Comparison of ENCODE assay signal across 27 cellular contexts in the genomic region with DNA sequence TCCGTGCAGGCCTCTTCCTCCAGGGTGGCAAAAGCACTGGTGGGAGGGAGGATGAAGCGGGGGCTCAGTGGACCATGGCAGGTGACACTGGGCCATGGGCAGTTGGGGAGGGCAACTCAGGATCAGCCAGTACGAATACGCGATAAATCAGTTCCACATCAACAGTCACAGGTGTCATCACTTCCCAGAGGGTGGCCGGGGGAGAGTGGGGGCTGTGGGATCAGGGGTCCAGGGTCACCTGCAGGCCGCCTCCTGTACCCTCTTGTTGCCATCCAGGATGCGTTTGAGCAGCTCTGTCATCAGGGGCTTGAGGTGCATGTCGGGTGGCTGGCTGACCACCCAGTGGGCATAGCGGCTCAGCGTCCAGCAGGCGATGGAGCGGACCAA. TPM values are rescaled to one million over a fixed set of nuclear protein-coding genes. Genes with fewer than 3 reads are reported as not detected.
DNase-seq lines count a peak whose midpoint lies in the region; ATAC-seq, FAIRE-seq and TF ChIP-seq lines count a peak whose summit lies in the region.
"Had no signal": no experiment of that assay in that cellular context is flagged by ENCODE, and none has a peak within 500 bp of the region (broad histone marks: within the 10 kb centered on the region; RNA-seq: fewer than 3 reads in every experiment).

No MANE protein-coding gene starts in this region.

- H3K4ac ChIP-seq in IMR-90 (ENCODE audit: low read depth, low read length) (no peak overlapping the region), mesenchymal stem cell (ENCODE audit: low read depth in 1 of 2, low read length in 2 of 2) (no peak overlapping the region)

- H3K9me3 ChIP-seq in IMR-90 (ENCODE audit: control insufficient read depth, insufficient read depth, low read length), result no peaks in the 10 kb centered on the region
- no peaks in the 10 kb centered on the region for H3K9me3 ChIP-seq in K562 (replicated peaks; ENCODE audit: control insufficient read depth, insufficient read depth, low read depth, low read length)
- no peaks in the 10 kb centered on the region for H3K9me3 ChIP-seq in mesenchymal stem cell (ENCODE audit: control insufficient read depth, low read length)
- H3K9me3 ChIP-seq in Karpas-422 (ENCODE audit: low read length), result no peaks in the 10 kb centered on the region
- H3K9me3 ChIP-seq in mucosa of descending colon, result no peaks in the 10 kb centered on the region
- H3K9me3 ChIP-seq: BE2C had no signal

- TF ChIP-seq EP300 in K562 (IDR thresholded peaks at IDR 0.05; ENCODE audit: low read length), result no peak

- H4K8ac ChIP-seq in IMR-90 (ENCODE audit: low read depth in 2 of 2, low read length in 2 of 2) (no peak overlapping the region), mesenchymal stem cell (ENCODE audit: low read length) (no peak overlapping the region)

- TF ChIP-seq POLR2A in IMR-90 (IDR thresholded peaks at IDR 0.05; ENCODE audit: low read depth, low read length) (no peak), K562 (conservative IDR thresholded peaks at IDR 0.05) (no peak; the same call in 1 of the 2 replicates)

- in situ Hi-C loops in IMR-90 (cut with MboI; ENCODE audit: low sequenced_read_pairs) (no loop called here), K562 (cut with MboI) (no loop called here)

- no peak overlapping the region for H2BK12ac ChIP-seq in mesenchymal stem cell (ENCODE audit: low read length in 2 of 2)

- DNase-seq in IMR-90 (no peak), K562 (ENCODE audit: extremely low read depth in 1 of 4, low spot score in 3 of 4) (no peak), mesenchymal stem cell (no peak), Karpas-422 (no peak), mucosa of descending colon (no peak), GM03348 (ENCODE audit: low spot score) (no peak)
- DNase-seq: ACHN; BE2C; C1 segment of cervical spinal cord; CD4-positive, CD25-positive, alpha-beta regulatory T cell; CD8-positive, alpha-beta memory T cell; COR-L47; DMS 273 treated with DMSO at 0.1 percent for 48 hours; DMS53; DND-41; EL; GM23248; H7; HFFc6 had no signal

- ATAC-seq in IMR-90 (ENCODE audit: low read depth), result no peak
- ATAC-seq in K562, result no peak
- no peak for ATAC-seq in mucosa of descending colon
- ATAC-seq: HCT116 had no signal

- H3K27ac ChIP-seq in IMR-90 (ENCODE audit: insufficient read depth, low read length), result no peak overlapping the region
- H3K27ac ChIP-seq in K562 (ENCODE audit: extremely low read depth, low read depth, low read length), result no peak overlapping the region
- no peak overlapping the region for H3K27ac ChIP-seq in mesenchymal stem cell (ENCODE audit: low read length, poor library complexity, severe bottlenecking)
- no peak overlapping the region for H3K27ac ChIP-seq in Karpas-422 (ENCODE audit: low read length)
- H3K27ac ChIP-seq: GM23248, HL-60 had no signal

- no peak for FAIRE-seq in K562 (lab: Jason Lieb, UNC)
- FAIRE-seq: A204.1, GM12892, GM18507, HTR-8/SVneo had no signal

- intact Hi-C loops in IMR-90 (cut with micrococcal nuclease), result no loop called here
- intact Hi-C loops in K562 (cut with micrococcal nuclease), result no loop called here
- intact Hi-C loops in mucosa of descending colon (cut with DNase I, micrococcal nuclease), result loop anchor here in 1 of 2 donors (5.0 kb wide), 1 partner anchor 51 kb away; no protein-coding TSS in a partner anchor

- no peaks in the 10 kb centered on the region for H3K27me3 ChIP-seq in IMR-90 (ENCODE audit: control insufficient read depth, insufficient read depth, low read length)
- H3K27me3 ChIP-seq in K562 (ENCODE audit: control insufficient read depth in 2 of 2, insufficient read depth in 2 of 2, low read length in 2 of 2), result no peaks in the 10 kb centered on the region
- H3K27me3 ChIP-seq in mesenchymal stem cell (ENCODE audit: control insufficient read depth in 1 of 2, insufficient read depth in 1 of 2, low read length in 2 of 2), result no peaks in the 10 kb centered on the region
- no peaks in the 10 kb centered on the region for H3K27me3 ChIP-seq in Karpas-422 (ENCODE audit: low read length)
- H3K27me3 ChIP-seq: BE2C had no signal

- H3K18ac ChIP-seq in IMR-90 (ENCODE audit: low read depth, low read length) (no peak overlapping the region), mesenchymal stem cell (ENCODE audit: low read depth in 1 of 2, low read length in 2 of 2) (no peak overlapping the region)

- no peak overlapping the region for H4K5ac ChIP-seq in IMR-90 (ENCODE audit: low read depth, low read length)

- H2BK15ac ChIP-seq in IMR-90 (ENCODE audit: low read depth, low read length) (no peak overlapping the region), mesenchymal stem cell (ENCODE audit: low read depth, poor library complexity, severe bottlenecking) (no peak overlapping the region)

- H3K23ac ChIP-seq in IMR-90 (ENCODE audit: low read depth, low read length), result no peak overlapping the region
- H3K23ac ChIP-seq in mesenchymal stem cell (ENCODE audit: low read length in 2 of 2), result no peak overlapping the region

- no peak overlapping the region for H3K56ac ChIP-seq in IMR-90 (ENCODE audit: extremely low read depth, insufficient read depth, low read length)

- H4K91ac ChIP-seq in IMR-90 (ENCODE audit: insufficient read depth, low read depth, low read length), result no peak overlapping the region
- H4K91ac ChIP-seq in mesenchymal stem cell (ENCODE audit: low read length), result peak overlapping the region; percentile 34

- POLR2A ChIA-PET in IMR-90 (lab: Charles Lee; ENCODE audit: unreplicated experiment), result no interaction called here
- POLR2A ChIA-PET in K562 (lab: Yijun Ruan, JAX), result no interaction called here

- H2AK5ac ChIP-seq in IMR-90 (ENCODE audit: low read depth, low read length) (no peak overlapping the region), mesenchymal stem cell (ENCODE audit: low read length, severe bottlenecking) (no peak overlapping the region)

- 98% methylated on average over 7 of the region's 13 CpGs; no CpG with 5 or more reads in 1 of the 2 experiments for WGBS in IMR-90 (ENCODE audit: extremely low coverage in 2 of 2, insufficient read length in 1 of 2), 2 experiments
- 92% methylated on average over 9 of the region's 13 CpGs for WGBS in K562 (ENCODE audit: insufficient coverage, low coverage, missing lambda C conversion rate)
- WGBS in mesenchymal stem cell, result 98% methylated on average over 12 of the region's 13 CpGs

- H3K4me2 ChIP-seq in IMR-90 (ENCODE audit: low read depth, low read length) (no peak overlapping the region), K562 (ENCODE audit: insufficient read depth, low read length) (no peak overlapping the region), mesenchymal stem cell (ENCODE audit: low read length, poor library complexity, severe bottlenecking) (no peak overlapping the region), Karpas-422 (ENCODE audit: low read depth, low read length, poor library complexity, severe bottlenecking) (no peak overlapping the region)

- H2AK9ac ChIP-seq in IMR-90 (replicated peaks; ENCODE audit: low read depth, low read length, poor library complexity), result no peak overlapping the region

- H2AFZ ChIP-seq in IMR-90 (replicated peaks; ENCODE audit: low read length, poor library complexity) (peak overlapping the region; percentile 21), K562 (ENCODE audit: low read depth, low read length) (no peak overlapping the region), mesenchymal stem cell (ENCODE audit: low read depth, low read length) (no peak overlapping the region), Karpas-422 (ENCODE audit: low read length) (no peak overlapping the region)
- H2AFZ ChIP-seq: GM23248 had no signal

- no peak overlapping the region for H2BK120ac ChIP-seq in IMR-90 (ENCODE audit: low read depth, low read length)
- H2BK120ac ChIP-seq in mesenchymal stem cell (ENCODE audit: low read depth, low read length), result no peak overlapping the region

- peaks cover 76% of the 10 kb centered on the region for H3K36me3 ChIP-seq in IMR-90 (ENCODE audit: control insufficient read depth, insufficient read depth, low read length)
- peaks cover 93% of the 10 kb centered on the region for H3K36me3 ChIP-seq in K562 (ENCODE audit: control insufficient read depth, insufficient read depth, low read length)
- peaks cover 83 to 95% of the 10 kb centered on the region in 2 experiments for H3K36me3 ChIP-seq in mesenchymal stem cell (ENCODE audit: control insufficient read depth in 1 of 2, insufficient read depth in 2 of 2, low read depth in 1 of 2, low read length in 2 of 2)
- peaks cover 34% of the 10 kb centered on the region for H3K36me3 ChIP-seq in Karpas-422 (ENCODE audit: insufficient read depth, low read length)
- H3K36me3 ChIP-seq in mucosa of descending colon (ENCODE audit: low read depth), result peaks cover 17% of the 10 kb centered on the region

- H3K4me3 ChIP-seq in IMR-90 (ENCODE audit: insufficient read depth, low read depth, low read length) (no peak overlapping the region), K562 (no peak overlapping the region), mesenchymal stem cell (ENCODE audit: insufficient read depth in 1 of 2, low read depth in 1 of 2, low read length in 2 of 2) (no peak overlapping the region), Karpas-422 (ENCODE audit: low read length) (no peak overlapping the region), mucosa of descending colon (no peak overlapping the region)
- H3K4me3 ChIP-seq: GM23248 had no signal

- CTCF ChIA-PET in IMR-90 (lab: Yijun Ruan, JAX) (no interaction called here), K562 (lab: Yijun Ruan, JAX; ENCODE audit: low intra/inter-chr PET ratio) (no interaction called here)

- BruUV-seq in IMR-90 (replicated peaks; lab: Mats Ljungman, UMichigan), result no TSS peak
- BruUV-seq in K562 (replicated peaks; lab: Mats Ljungman, UMichigan), result no TSS peak

- H3K4me1 ChIP-seq in IMR-90 (ENCODE audit: control insufficient read depth, insufficient read depth, low read length) (no peaks in the 10 kb centered on the region), K562 (replicated peaks in 1 of 2; ENCODE audit: control insufficient read depth in 2 of 2, insufficient read depth in 2 of 2, low read length in 2 of 2) (peaks cover 0 to 30% of the 10 kb centered on the region in 2 experiments; a peak in 1 of 5 replicates), mesenchymal stem cell (ENCODE audit: control insufficient read depth, insufficient read depth, low read depth, low read length) (peaks cover 1% of the 10 kb centered on the region), Karpas-422 (ENCODE audit: low read length) (peaks cover 10% of the 10 kb centered on the region), mucosa of descending colon (ENCODE audit: low read depth) (no peaks in the 10 kb centered on the region)

- TF ChIP-seq RAD21 in IMR-90 (IDR thresholded peaks at IDR 0.05; ENCODE audit: low read length) (no peak), K562 (CRISPR knock-in tag; conservative IDR thresholded peaks at IDR 0.05 in 1 of 2, IDR thresholded peaks at IDR 0.05 in 1 of 2) (no peak)

- H3K9ac ChIP-seq in IMR-90 (ENCODE audit: low read depth, low read length) (no peak overlapping the region), K562 (ENCODE audit: insufficient read depth in 1 of 2, low read depth in 2 of 2, low read length in 2 of 2) (0 out of 4 replicates have a peak overlapping the region, but pooled peaks of 1 of the 2 experiments have one; percentile 7), mesenchymal stem cell (ENCODE audit: low read length) (no peak overlapping the region), Karpas-422 (ENCODE audit: low read length) (no peak overlapping the region)
- H3K9ac ChIP-seq: GM23248 had no signal

- H3K79me1 ChIP-seq in IMR-90 (ENCODE audit: low read depth in 1 of 2, low read length in 2 of 2) (peaks cover 15 to 30% of the 10 kb centered on the region in 2 experiments), mesenchymal stem cell (replicated peaks; ENCODE audit: low read length, poor library complexity, severe bottlenecking) (peaks cover 49% of the 10 kb centered on the region)

- TF ChIP-seq CTCF in IMR-90 (conservative IDR thresholded peaks at IDR 0.05; ENCODE audit: low read depth, low read length) (no peak), K562 (IDR thresholded peaks at IDR 0.05 in 2 of 3, conservative IDR thresholded peaks at IDR 0.05 in 1 of 3; ENCODE audit: insufficient read depth in 2 of 3, low read depth in 1 of 3, low read length in 3 of 3) (no peak), mucosa of descending colon (IDR thresholded peaks at IDR 0.05) (no peak)

- dilution Hi-C loops in IMR-90 (cut with HindIII; ENCODE audit: low sequenced_read_pairs, unreplicated experiment), result no loop called here

- H3K79me2 ChIP-seq in K562 (ENCODE audit: control insufficient read depth, insufficient read depth, low read length) (peaks cover 3% of the 10 kb centered on the region; the same call in 2 of the 3 replicates), Karpas-422 (ENCODE audit: low read length) (peaks cover 8% of the 10 kb centered on the region; the same call in 1 of the 2 replicates)

- no peak overlapping the region for H2BK5ac ChIP-seq in IMR-90 (ENCODE audit: low read depth, low read length, poor library complexity, severe bottlenecking)
- H2BK5ac ChIP-seq in mesenchymal stem cell (ENCODE audit: low read depth, low read length, poor library complexity, severe bottlenecking), result no peak overlapping the region

- H3K14ac ChIP-seq in IMR-90 (replicated peaks; ENCODE audit: low read depth, low read length) (no peak overlapping the region), mesenchymal stem cell (ENCODE audit: low read length in 2 of 2) (no peak overlapping the region)

- no peak overlapping the region for H2BK20ac ChIP-seq in IMR-90 (ENCODE audit: low read depth, low read length)

- H3K9me1 ChIP-seq in IMR-90 (ENCODE audit: insufficient read depth, low read length), result no peaks in the 10 kb centered on the region
- peaks cover 5% of the 10 kb centered on the region for H3K9me1 ChIP-seq in K562 (ENCODE audit: control insufficient read depth, insufficient read depth, low read length)

- H3K9me2 ChIP-seq in Karpas-422 (replicated peaks; ENCODE audit: insufficient read depth, low read length), result no peaks in the 10 kb centered on the region

- peaks cover 18% of the 10 kb centered on the region for H4K20me1 ChIP-seq in IMR-90 (ENCODE audit: insufficient read depth, low read length)
- H4K20me1 ChIP-seq in K562 (replicated peaks; ENCODE audit: control insufficient read depth, insufficient read depth, low read length), result no peaks in the 10 kb centered on the region
- peaks cover 16% of the 10 kb centered on the region for H4K20me1 ChIP-seq in Karpas-422 (ENCODE audit: insufficient read depth, low read depth, low read length)

RNA-seq across cellular contexts. Expression of gene FBXW9, which starts 9.9 kb away (rescaled TPM):
- total RNA-seq in IMR-90 (2012; rRNA removed) (8.6 and 9.5 TPM in 2 replicates), K562 (2014; rRNA removed) (15.9 and 18.0 TPM in 2 replicates), K562 (2014; rRNA removed; fragmentation: Illumina TruSeq; extraction: Trizol) (2.0 TPM in 2 replicates), K562 (2015; rRNA removed; fragmentation: Illumina TruSeq; extraction: Trizol) (6.0 and 6.2 TPM in 2 replicates), K562 (2021) (16.8 and 17.3 TPM in 2 replicates), mucosa of descending colon (1 to 10 TPM; 6.0 to 8.9 (median 7.8) TPM)
- polyA plus RNA-seq in IMR-90 (2012; rRNA removed) (14.2 and 14.4 TPM in 2 replicates), K562 (2011; rRNA removed) (9.4 and 12.4 TPM in 2 replicates), K562 (2014; fragmentation: Illumina TruSeq; extraction: Trizol) (3.6 and 9.1 TPM in 2 replicates), K562 (2014; fragmentation: Nextera tagmentation; extraction: Ambion mirVana) (1 to 10 TPM in 1 of 2 experiments, under 1 TPM in 1; 0.23 to 1.3 TPM), K562 (2014; rRNA removed) (19.0 and 21.7 TPM in 2 replicates)
- 8.1 and 16.5 TPM in 2 replicates for polyA plus RNA-seq in IMR-90 (2012; cell fraction: cytosol; rRNA removed)
- 14.0 and 41.0 TPM in 2 replicates for polyA plus RNA-seq in IMR-90 (2012; cell fraction: nucleus; rRNA removed; ENCODE audit: low replicate concordance)
- total RNA-seq in K562 (2011; cell fraction: chromatin; rRNA removed; ENCODE audit: low replicate concordance), result 11.4 and 40.7 TPM in 2 replicates
- 34.7 and 36.7 TPM in 2 replicates for total RNA-seq in K562 (2011; cell fraction: nucleolus; rRNA removed)
- 15.4 and 18.0 TPM in 2 replicates for total RNA-seq in K562 (2011; cell fraction: nucleoplasm; rRNA removed)
- 21.1 and 44.6 TPM in 2 replicates for polyA plus RNA-seq in K562 (2011; cell fraction: cytosol; rRNA removed)
- 48.4 and 77.6 TPM in 2 replicates for polyA plus RNA-seq in K562 (2011; cell fraction: nucleus; rRNA removed)
- polyA plus RNA-seq in K562 (2012), result 9.1 and 13.6 TPM in 2 replicates
- polyA minus RNA-seq in K562 (2011; rRNA and poly(A)+ RNA removed), result 2.8 and 3.4 TPM in 2 replicates
- polyA minus RNA-seq in K562 (2011; cell fraction: cytosol; rRNA and poly(A)+ RNA removed), result 7.5 and 10.9 TPM in 2 replicates
- 10.2 and 10.4 TPM in 2 replicates for polyA minus RNA-seq in K562 (2011; cell fraction: nucleus; rRNA and poly(A)+ RNA removed)
- 5.2 TPM for polyA plus RNA-seq in mesenchymal stem cell (2013, experiment 1 of 2)
- polyA plus RNA-seq in mesenchymal stem cell (2013, experiment 2 of 2), result 5.2 TPM
- total RNA-seq in Karpas-422 (2014; rRNA removed; shearing (Covaris generic); ENCODE audit: low replicate concordance), result 2.1 and 12.8 TPM in 2 replicates

RNA-seq across cellular contexts. Expression of gene TNPO2, which starts 17.4 kb away (rescaled TPM):
- total RNA-seq in IMR-90 (2012; rRNA removed), result 32.8 and 36.0 TPM in 2 replicates
- polyA plus RNA-seq in IMR-90 (2012; rRNA removed), result 77.2 and 82.3 TPM in 2 replicates
- 32.3 and 57.4 TPM in 2 replicates for polyA plus RNA-seq in IMR-90 (2012; cell fraction: cytosol; rRNA removed)
- polyA plus RNA-seq in IMR-90 (2012; cell fraction: nucleus; rRNA removed; ENCODE audit: low replicate concordance), result 265 and 496 TPM in 2 replicates
- 399 and 932 TPM in 2 replicates for total RNA-seq in K562 (2011; cell fraction: chromatin; rRNA removed; ENCODE audit: low replicate concordance)
- total RNA-seq in K562 (2011; cell fraction: nucleolus; rRNA removed), result 499 and 534 TPM in 2 replicates
- total RNA-seq in K562 (2011; cell fraction: nucleoplasm; rRNA removed), result 285 and 332 TPM in 2 replicates
- 25.7 and 36.2 TPM in 2 replicates for total RNA-seq in K562 (2014; rRNA removed)
- total RNA-seq in K562 (2014; rRNA removed; fragmentation: Illumina TruSeq; extraction: Trizol), result 30.0 and 40.3 TPM in 2 replicates
- total RNA-seq in K562 (2015; rRNA removed; fragmentation: Illumina TruSeq; extraction: Trizol), result 53.8 and 55.5 TPM in 2 replicates
- total RNA-seq in K562 (2021), result 107 and 126 TPM in 2 replicates
- 88.4 and 110 TPM in 2 replicates for polyA plus RNA-seq in K562 (2011; rRNA removed)
- polyA plus RNA-seq in K562 (2011; cell fraction: cytosol; rRNA removed), result 74.1 and 101 TPM in 2 replicates
- polyA plus RNA-seq in K562 (2011; cell fraction: nucleus; rRNA removed), result 461 and 669 TPM in 2 replicates
- 50.2 and 61.0 TPM in 2 replicates for polyA plus RNA-seq in K562 (2012)
- 66.6 and 67.0 TPM in 2 replicates for polyA plus RNA-seq in K562 (2014; fragmentation: Illumina TruSeq; extraction: Trizol)
- 1 to 10 TPM; 6.0 to 6.3 TPM for polyA plus RNA-seq in K562 (2014; fragmentation: Nextera tagmentation; extraction: Ambion mirVana)
- polyA plus RNA-seq in K562 (2014; rRNA removed), result 78.0 and 80.9 TPM in 2 replicates
- polyA minus RNA-seq in K562 (2011; rRNA and poly(A)+ RNA removed), result 149 and 177 TPM in 2 replicates
- 90.2 and 132 TPM in 2 replicates for polyA minus RNA-seq in K562 (2011; cell fraction: cytosol; rRNA and poly(A)+ RNA removed)
- 220 and 239 TPM in 2 replicates for polyA minus RNA-seq in K562 (2011; cell fraction: nucleus; rRNA and poly(A)+ RNA removed)
- 39.8 TPM for polyA plus RNA-seq in mesenchymal stem cell (2013, experiment 1 of 2)
- polyA plus RNA-seq in mesenchymal stem cell (2013, experiment 2 of 2), result 37.8 TPM
- 26.1 and 40.7 TPM in 2 replicates for total RNA-seq in Karpas-422 (2014; rRNA removed; shearing (Covaris generic); ENCODE audit: low replicate concordance)
- total RNA-seq in mucosa of descending colon, result 10 to 100 TPM; 48.9 to 73.3 (median 66.9) TPM

RNA-seq across cellular contexts. Expression of gene GNG14, which starts 18.5 kb away (rescaled TPM):
- total RNA-seq in IMR-90 (2012; rRNA removed) (not detected in 2 replicates), K562 (2014; rRNA removed) (not detected in 2 replicates), K562 (2014; rRNA removed; fragmentation: Illumina TruSeq; extraction: Trizol) (not detected in 2 replicates), K562 (2015; rRNA removed; fragmentation: Illumina TruSeq; extraction: Trizol) (not detected in 2 replicates), K562 (2021) (not detected in 2 replicates), mucosa of descending colon (not detected)
- polyA plus RNA-seq in IMR-90 (2012; rRNA removed) (not detected in 2 replicates), K562 (2011; rRNA removed) (not detected in 2 replicates), K562 (2014; fragmentation: Illumina TruSeq; extraction: Trizol) (not detected in 2 replicates), K562 (2014; fragmentation: Nextera tagmentation; extraction: Ambion mirVana) (not detected), K562 (2014; rRNA removed) (not detected in 2 replicates)
- polyA plus RNA-seq in IMR-90 (2012; cell fraction: cytosol; rRNA removed), result not detected in 2 replicates
- polyA plus RNA-seq in IMR-90 (2012; cell fraction: nucleus; rRNA removed; ENCODE audit: low replicate concordance), result not detected in 2 replicates
- not detected in 2 replicates for total RNA-seq in K562 (2011; cell fraction: chromatin; rRNA removed; ENCODE audit: low replicate concordance)
- total RNA-seq in K562 (2011; cell fraction: nucleolus; rRNA removed), result not detected in 2 replicates
- total RNA-seq in K562 (2011; cell fraction: nucleoplasm; rRNA removed), result not detected in 2 replicates
- polyA plus RNA-seq in K562 (2011; cell fraction: cytosol; rRNA removed), result not detected in 2 replicates
- polyA plus RNA-seq in K562 (2011; cell fraction: nucleus; rRNA removed), result not detected in 2 replicates
- polyA plus RNA-seq in K562 (2012), result 0.91 TPM in 1 of 2 replicates, not detected in the other
- polyA minus RNA-seq in K562 (2011; rRNA and poly(A)+ RNA removed), result not detected in 2 replicates
- not detected in 2 replicates for polyA minus RNA-seq in K562 (2011; cell fraction: cytosol; rRNA and poly(A)+ RNA removed)
- polyA minus RNA-seq in K562 (2011; cell fraction: nucleus; rRNA and poly(A)+ RNA removed), result not detected in 2 replicates
- polyA plus RNA-seq in mesenchymal stem cell (2013, experiment 1 of 2), result not detected
- polyA plus RNA-seq in mesenchymal stem cell (2013, experiment 2 of 2), result not detected
- total RNA-seq in Karpas-422 (2014; rRNA removed; shearing (Covaris generic); ENCODE audit: low replicate concordance), result not detected in 2 replicates
- total RNA-seq: CD4-positive, CD25-positive, alpha-beta regulatory T cell; CD8-positive, alpha-beta memory T cell; G401; GM23248; H7; HFFc6 had no signal
- polyA plus RNA-seq: CD4-positive, CD25-positive, alpha-beta regulatory T cell; CD8-positive, alpha-beta memory T cell; GM23248; IgD-negative memory B cell had no signal

RNA-seq across cellular contexts. Expression of gene DHPS, which starts 24.6 kb away (rescaled TPM):
- total RNA-seq in IMR-90 (2012; rRNA removed), result 73.3 and 82.8 TPM in 2 replicates
- polyA plus RNA-seq in IMR-90 (2012; rRNA removed), result 85.0 and 88.6 TPM in 2 replicates
- polyA plus RNA-seq in IMR-90 (2012; cell fraction: cytosol; rRNA removed), result 101 and 107 TPM in 2 replicates
- 256 and 333 TPM in 2 replicates for polyA plus RNA-seq in IMR-90 (2012; cell fraction: nucleus; rRNA removed; ENCODE audit: low replicate concordance)
- total RNA-seq in K562 (2011; cell fraction: chromatin; rRNA removed; ENCODE audit: low replicate concordance), result 194 and 333 TPM in 2 replicates
- total RNA-seq in K562 (2011; cell fraction: nucleolus; rRNA removed), result 225 and 240 TPM in 2 replicates
- total RNA-seq in K562 (2011; cell fraction: nucleoplasm; rRNA removed), result 169 and 186 TPM in 2 replicates
- total RNA-seq in K562 (2014; rRNA removed), result 90.2 and 99.2 TPM in 2 replicates
- 55.7 and 56.5 TPM in 2 replicates for total RNA-seq in K562 (2014; rRNA removed; fragmentation: Illumina TruSeq; extraction: Trizol)
- total RNA-seq in K562 (2015; rRNA removed; fragmentation: Illumina TruSeq; extraction: Trizol), result 61.0 and 62.6 TPM in 2 replicates
- total RNA-seq in K562 (2021), result 94.8 and 98.8 TPM in 2 replicates
- polyA plus RNA-seq in K562 (2011; rRNA removed), result 81.0 and 120 TPM in 2 replicates
- 115 and 125 TPM in 2 replicates for polyA plus RNA-seq in K562 (2011; cell fraction: cytosol; rRNA removed)
- 302 and 412 TPM in 2 replicates for polyA plus RNA-seq in K562 (2011; cell fraction: nucleus; rRNA removed)
- polyA plus RNA-seq in K562 (2012), result 88.5 and 115 TPM in 2 replicates
- 79.9 and 80.2 TPM in 2 replicates for polyA plus RNA-seq in K562 (2014; fragmentation: Illumina TruSeq; extraction: Trizol)
- 10 to 100 TPM; 47.1 to 54.1 TPM for polyA plus RNA-seq in K562 (2014; fragmentation: Nextera tagmentation; extraction: Ambion mirVana)
- 102 and 110 TPM in 2 replicates for polyA plus RNA-seq in K562 (2014; rRNA removed)
- 69.4 and 78.7 TPM in 2 replicates for polyA minus RNA-seq in K562 (2011; rRNA and poly(A)+ RNA removed)
- 37.6 and 59.2 TPM in 2 replicates for polyA minus RNA-seq in K562 (2011; cell fraction: cytosol; rRNA and poly(A)+ RNA removed)
- polyA minus RNA-seq in K562 (2011; cell fraction: nucleus; rRNA and poly(A)+ RNA removed), result 49.7 and 82.8 TPM in 2 replicates
- 39.7 TPM for polyA plus RNA-seq in mesenchymal stem cell (2013, experiment 1 of 2)
- polyA plus RNA-seq in mesenchymal stem cell (2013, experiment 2 of 2), result 39.4 TPM
- 62.2 and 90.8 TPM in 2 replicates for total RNA-seq in Karpas-422 (2014; rRNA removed; shearing (Covaris generic); ENCODE audit: low replicate concordance)
- 10 to 100 TPM; 71.4 to 91.4 (median 88.9) TPM for total RNA-seq in mucosa of descending colon

RNA-seq across cellular contexts. Expression of gene TRIR, which starts 28.2 kb away (rescaled TPM):
- 99.2 and 113 TPM in 2 replicates for total RNA-seq in IMR-90 (2012; rRNA removed)
- 201 and 242 TPM in 2 replicates for polyA plus RNA-seq in IMR-90 (2012; rRNA removed)
- 333 and 539 TPM in 2 replicates for polyA plus RNA-seq in IMR-90 (2012; cell fraction: cytosol; rRNA removed)
- 193 and 247 TPM in 2 replicates for polyA plus RNA-seq in IMR-90 (2012; cell fraction: nucleus; rRNA removed; ENCODE audit: low replicate concordance)
- 38.3 and 82.0 TPM in 2 replicates for total RNA-seq in K562 (2011; cell fraction: chromatin; rRNA removed; ENCODE audit: low replicate concordance)
- total RNA-seq in K562 (2011; cell fraction: nucleolus; rRNA removed), result 75.4 and 76.0 TPM in 2 replicates
- total RNA-seq in K562 (2011; cell fraction: nucleoplasm; rRNA removed), result 75.5 and 81.6 TPM in 2 replicates
- total RNA-seq in K562 (2014; rRNA removed), result 375 and 478 TPM in 2 replicates
- 97.4 and 105 TPM in 2 replicates for total RNA-seq in K562 (2014; rRNA removed; fragmentation: Illumina TruSeq; extraction: Trizol)
- total RNA-seq in K562 (2015; rRNA removed; fragmentation: Illumina TruSeq; extraction: Trizol), result 127 and 137 TPM in 2 replicates
- total RNA-seq in K562 (2021), result 158 and 173 TPM in 2 replicates
- polyA plus RNA-seq in K562 (2011; rRNA removed), result 137 and 153 TPM in 2 replicates
- polyA plus RNA-seq in K562 (2011; cell fraction: cytosol; rRNA removed), result 153 and 204 TPM in 2 replicates
- polyA plus RNA-seq in K562 (2011; cell fraction: nucleus; rRNA removed), result 104 and 117 TPM in 2 replicates
- 208 and 221 TPM in 2 replicates for polyA plus RNA-seq in K562 (2012)
- polyA plus RNA-seq in K562 (2014; fragmentation: Illumina TruSeq; extraction: Trizol), result 126 and 135 TPM in 2 replicates
- polyA plus RNA-seq in K562 (2014; fragmentation: Nextera tagmentation; extraction: Ambion mirVana), result 10 to 100 TPM; 36.7 to 40.5 TPM
- 487 and 512 TPM in 2 replicates for polyA plus RNA-seq in K562 (2014; rRNA removed)
- polyA minus RNA-seq in K562 (2011; rRNA and poly(A)+ RNA removed), result 52.4 and 52.9 TPM in 2 replicates
- 32.0 and 35.9 TPM in 2 replicates for polyA minus RNA-seq in K562 (2011; cell fraction: cytosol; rRNA and poly(A)+ RNA removed)
- polyA minus RNA-seq in K562 (2011; cell fraction: nucleus; rRNA and poly(A)+ RNA removed), result 18.3 and 22.5 TPM in 2 replicates
- 270 TPM for polyA plus RNA-seq in mesenchymal stem cell (2013, experiment 1 of 2)
- polyA plus RNA-seq in mesenchymal stem cell (2013, experiment 2 of 2), result 272 TPM
- 147 and 332 TPM in 2 replicates for total RNA-seq in Karpas-422 (2014; rRNA removed; shearing (Covaris generic); ENCODE audit: low replicate concordance)
- 100 to 1,000 TPM; 122 to 164 (median 146) TPM for total RNA-seq in mucosa of descending colon
